24 cellular contexts compared by ENCODE assay signal in genomic region chr9:13975628-13976250, GRCh38.
"Had no signal": no experiment of that assay in that cellular context is flagged by ENCODE, and none has a peak within 500 bp of the region (broad histone marks: within the 10 kb centered on the region; RNA-seq: fewer than 3 reads in every experiment).

No MANE protein-coding gene starts in this region.

- DNase-seq: activated CD4-positive, alpha-beta T cell treated with anti-CD3 and anti-CD28 coated beads, Interleukin-2, amount 10 ng/mL, durations not matched to agents 7 days and 5 days; activated CD8-positive, alpha-beta T cell treated with anti-CD3 and anti-CD28 coated beads, Interleukin-2, amount 10 ng/mL, durations not matched to agents 7 days and 5 days; activated naive CD4-positive, alpha-beta T cell treated with anti-CD3 and anti-CD28 coated beads for 36 hours; activated naive CD8-positive, alpha-beta T cell treated with anti-CD3 and anti-CD28 coated beads, Interleukin-2, amount 50 U/mL, for 24 hours; activated T-cell treated with anti-CD3 and anti-CD28 coated beads, Interleukin-2, amount 50 U/mL, for 4 hours; anterior cingulate cortex; effector memory CD4-positive, alpha-beta T cell; islet precursor cell; left lung; stimulated activated CD4-positive, alpha-beta T cell treated with anti-CD3 and anti-CD28 coated beads, Interleukin-15, amount 100 ng/mL, for 24 hours; stimulated activated CD4-positive, alpha-beta T cell treated with anti-CD3 and anti-CD28 coated beads, Interleukin-2, amount 100 ng/mL, for 48 hours; T-cell; T-helper 9 cell; transverse colon; uterus had no signal

- H3K9me3 ChIP-seq: breast epithelium, left lung, prostate gland, right atrium auricular region, suprapubic skin, transverse colon, uterus had no signal

- H3K27me3 ChIP-seq: breast epithelium, hepatocyte, left lung, neural progenitor cell, right atrium auricular region, suprapubic skin, transverse colon, uterus had no signal

- H3K27me3 Mint-ChIP-seq: activated CD4-positive, alpha-beta T cell treated with anti-CD3 and anti-CD28 coated beads, Interleukin-2, amount 10 ng/mL, durations not matched to agents 7 days and 5 days; activated naive CD8-positive, alpha-beta T cell treated with anti-CD3 and anti-CD28 coated beads, Interleukin-2, amount 50 U/mL, for 24 hours; stimulated activated naive CD8-positive, alpha-beta T cell treated with anti-CD3 and anti-CD28 coated beads, Interleukin-15, Interleukin-2, amounts not matched to agents 100 ng/mL and 50 ng/mL, for 24 hours had no signal

- H3K4me1 ChIP-seq: breast epithelium, left lung, neural progenitor cell, prostate gland, suprapubic skin, uterus had no signal

- H3K27ac Mint-ChIP-seq: activated CD4-positive, alpha-beta T cell treated with anti-CD3 and anti-CD28 coated beads, Interleukin-2, amount 10 ng/mL, durations not matched to agents 7 days and 5 days; activated CD8-positive, alpha-beta T cell treated with anti-CD3 and anti-CD28 coated beads, Interleukin-2, amount 10 ng/mL, durations not matched to agents 7 days and 5 days; activated naive CD4-positive, alpha-beta T cell treated with anti-CD3 and anti-CD28 coated beads for 36 hours; activated naive CD8-positive, alpha-beta T cell treated with anti-CD3 and anti-CD28 coated beads, Interleukin-2, amount 50 U/mL, for 24 hours; neural progenitor cell; stimulated activated naive CD8-positive, alpha-beta T cell treated with anti-CD3 and anti-CD28 coated beads, Interleukin-15, Interleukin-2, amounts not matched to agents 100 ng/mL and 50 ng/mL, for 24 hours; T-cell had no signal

- ATAC-seq: activated CD4-positive, CD25-positive, alpha-beta regulatory T cell treated with anti-CD3 and anti-CD28 coated beads, Interleukin-2, amount 50 U/mL, for 24 hours; activated CD8-positive, alpha-beta T cell treated with anti-CD3 and anti-CD28 coated beads, Interleukin-2, amount 10 ng/mL, durations not matched to agents 7 days and 5 days; activated naive CD8-positive, alpha-beta T cell treated with anti-CD3 and anti-CD28 coated beads, Interleukin-2, amount 50 U/mL, for 24 hours; activated T-cell treated with anti-CD3 and anti-CD28 coated beads, Interleukin-2, amount 50 U/mL, for 4 hours; left lung; T-cell had no signal

- H3K4me3 Mint-ChIP-seq: activated CD4-positive, alpha-beta T cell treated with anti-CD3 and anti-CD28 coated beads, Interleukin-2, amount 10 ng/mL, durations not matched to agents 7 days and 5 days; activated CD8-positive, alpha-beta T cell treated with anti-CD3 and anti-CD28 coated beads, Interleukin-2, amount 10 ng/mL, durations not matched to agents 7 days and 5 days; activated naive CD4-positive, alpha-beta T cell treated with anti-CD3 and anti-CD28 coated beads for 36 hours; activated naive CD8-positive, alpha-beta T cell treated with anti-CD3 and anti-CD28 coated beads, Interleukin-2, amount 50 U/mL, for 24 hours; activated T-cell treated with anti-CD3 and anti-CD28 coated beads, Interleukin-2, amount 50 U/mL, for 4 hours; neural progenitor cell; stimulated activated naive CD8-positive, alpha-beta T cell treated with anti-CD3 and anti-CD28 coated beads, Interleukin-15, Interleukin-2, amounts not matched to agents 100 ng/mL and 50 ng/mL, for 24 hours; T-cell had no signal

- H3K36me3 ChIP-seq: breast epithelium, left lung, neural progenitor cell, prostate gland, right atrium auricular region, suprapubic skin, transverse colon, uterus had no signal

- H3K4me1 Mint-ChIP-seq: activated CD4-positive, alpha-beta T cell treated with anti-CD3 and anti-CD28 coated beads, Interleukin-2, amount 10 ng/mL, durations not matched to agents 7 days and 5 days; activated naive CD8-positive, alpha-beta T cell treated with anti-CD3 and anti-CD28 coated beads, Interleukin-2, amount 50 U/mL, for 24 hours; T-cell had no signal

- H3K36me3 Mint-ChIP-seq: neural progenitor cell, T-cell had no signal

- H3K4me2 ChIP-seq: hepatocyte, neural progenitor cell had no signal

- H3K4me3 ChIP-seq: breast epithelium, hepatocyte, left lung, neural progenitor cell, prostate gland, right atrium auricular region, skin epidermis, suprapubic skin, transverse colon, uterus had no signal

- H3K27ac ChIP-seq: breast epithelium, hepatocyte, left lung, neural progenitor cell, prostate gland, right atrium auricular region, skin epidermis, suprapubic skin, transverse colon, uterus had no signal

- H3K9me3 Mint-ChIP-seq: activated naive CD4-positive, alpha-beta T cell treated with anti-CD3 and anti-CD28 coated beads for 36 hours; neural progenitor cell had no signal

- H3K9ac ChIP-seq: neural progenitor cell had no signal
